Comparison of ENCODE assay signal across 9 cellular contexts in the genomic region with DNA sequence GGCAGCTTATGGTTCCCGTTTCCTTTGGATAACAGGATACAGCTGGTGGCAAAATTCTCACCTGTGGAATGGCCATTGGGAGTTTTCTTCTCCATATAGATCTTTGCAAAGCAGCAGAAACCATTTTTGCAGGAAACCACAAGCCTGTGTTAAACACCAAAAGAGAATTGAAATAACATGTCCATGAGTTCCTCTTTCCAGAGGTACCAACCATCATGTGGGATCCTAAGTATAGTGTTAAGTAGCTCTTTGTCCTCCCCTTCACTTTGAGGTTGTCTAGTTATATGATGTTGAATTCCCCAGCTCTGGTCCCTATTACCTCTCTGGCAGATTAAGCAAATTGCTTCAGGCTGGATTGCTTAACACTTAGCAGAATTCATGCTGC.
DNase-seq lines count a peak whose midpoint lies in the region; ATAC-seq lines count a peak whose summit lies in the region.
"Had no signal": no experiment of that assay in that cellular context is flagged by ENCODE, and none has a peak within 500 bp of the region (broad histone marks: within the 10 kb centered on the region; RNA-seq: fewer than 3 reads in every experiment).

No MANE protein-coding gene starts in this region.

- DNase-seq in NOMO-1 (lab: John Stamatoyannopoulos, UW; ENCODE audit: unreplicated experiment in 2 of 2) = peak; percentile 31 to 88
- peak; percentile 58 for DNase-seq in medulla oblongata (ENCODE audit: extremely low spot score)
- DNase-seq in NCI-H187 treated with DMSO at 0.1 percent for 48 hours (lab: John Stamatoyannopoulos, UW) = no peak
- no peak for DNase-seq in NCI-H1694 treated with DMSO at 0.1 percent for 48 hours (lab: John Stamatoyannopoulos, UW)
- DNase-seq in activated T-cell treated with anti-CD3 and anti-CD28 coated beads, Interleukin-2, amount 50 U/mL, for 1 hour = no peak
- DNase-seq in NCI-H2107 (lab: John Stamatoyannopoulos, UW) = no peak

- ATAC-seq in GM18858 (IDR thresholded peaks at IDR 0.05; ENCODE audit: unreplicated experiment) = peak; percentile 67
- peak; percentile 90 for ATAC-seq in HG02588 (IDR thresholded peaks at IDR 0.05; ENCODE audit: unreplicated experiment)
- ATAC-seq: activated CD4-positive, CD25-positive, alpha-beta regulatory T cell treated with anti-CD3 and anti-CD28 coated beads, Interleukin-2, amount 50 U/mL, for 24 hours had no signal

Comparison
In these comparisons a context has a peak if more than half of its experiments do, and no peak if none do; other contexts are left out.
1. DNase-seq: peak in NOMO-1 (2 of 2) and medulla oblongata (single experiment); none in NCI-H187 treated with DMSO at 0.1 percent for 48 hours (single experiment), NCI-H1694 treated with DMSO at 0.1 percent for 48 hours (single experiment), activated T-cell treated with anti-CD3 and anti-CD28 coated beads, Interleukin-2, amount 50 U/mL, for 1 hour (single experiment) and NCI-H2107 (single experiment).